In genomic region chr4:153261922-153262321, GRCh38 we compare ENCODE assay signal across 23 cellular contexts. TPM values are rescaled to one million over a fixed set of nuclear protein-coding genes. Genes with fewer than 3 reads are reported as not detected.
DNase-seq lines count a peak whose midpoint lies in the region; ATAC-seq, FAIRE-seq and TF ChIP-seq lines count a peak whose summit lies in the region.
"Had no signal": no experiment of that assay in that cellular context is flagged by ENCODE, and none has a peak within 500 bp of the region (broad histone marks: within the 10 kb centered on the region; RNA-seq: fewer than 3 reads in every experiment).

No MANE protein-coding gene starts in this region.

- H3K79me1 ChIP-seq in H1 (ENCODE audit: low read depth, low read length), result peaks cover 6% of the 10 kb centered on the region

- H3K4me1 Mint-ChIP-seq in neural progenitor cell, result peaks cover 45% of the 10 kb centered on the region
- H3K4me1 Mint-ChIP-seq in T-helper 17 cell, result no peaks in the 10 kb centered on the region
- H3K4me1 Mint-ChIP-seq in endodermal cell, result peaks cover 4% of the 10 kb centered on the region

- no peak overlapping the region for H3K4ac ChIP-seq in H1 (replicated peaks; ENCODE audit: insufficient read length, low read depth, low read length)

- DNase-seq in Ammon's horn (ENCODE audit: low spot score) (peak; percentile 39), SK-N-MC (ENCODE audit: low read depth, low spot score) (no peak), H1 (ENCODE audit: low read depth in 1 of 2, low spot score in 2 of 2) (no peak), neural progenitor cell (ENCODE audit: low spot score) (no peak), NCI-H226 (no peak), T-helper 17 cell (no peak), endodermal cell (no peak)
- no peak for DNase-seq in stimulated activated naive CD4-positive, alpha-beta T cell (lab: John Stamatoyannopoulos, UW)
- DNase-seq: CD8-positive, alpha-beta T cell; Kasumi-1; MG63; NCI-H1048; NCI-H1436 treated with DMSO at 0.1 percent for 48 hours; NCI-H2029 treated with DMSO at 0.1 percent for 48 hours; NCI-H2171; NCI-H510A; NCI-H774; OCI-M1; Right ventricle myocardium superior had no signal

- TF ChIP-seq EP300 in H1 (IDR thresholded peaks at IDR 0.05; ENCODE audit: borderline replicate concordance in 1 of 2, low read depth in 2 of 2, low read length in 2 of 2), result no peak

- no peak overlapping the region for H2BK12ac ChIP-seq in H1 (ENCODE audit: low read depth, low read length)

- H2BK120ac ChIP-seq in H1 (replicated peaks; ENCODE audit: low read depth, low read length), result no peak overlapping the region

- no peak overlapping the region for H3K4me3 ChIP-seq in SK-N-MC
- H3K4me3 ChIP-seq in H1 (ENCODE audit: extremely low read depth in 1 of 4, insufficient read depth in 2 of 4, low read depth in 3 of 4, low read length in 4 of 4), result no peak overlapping the region
- no peak overlapping the region for H3K4me3 ChIP-seq in neural progenitor cell
- H3K4me3 ChIP-seq in endodermal cell (ENCODE audit: low read length), result no peak overlapping the region
- H3K4me3 ChIP-seq: BLaER1 treated with 17β-estradiol and CSF1 and Interleukin-3, amounts not matched to agents 10 nM and 100 nM; MG63 had no signal

- H3K18ac ChIP-seq in H1 (ENCODE audit: extremely low read depth, low read length), result peak overlapping the region; percentile 32; the same call in 1 of the 2 replicates

- ATAC-seq in T-helper 17 cell, result no peak
- ATAC-seq: CD8-positive, alpha-beta T cell had no signal

- no peak for TF ChIP-seq CTCF in H1 (IDR thresholded peaks at IDR 0.05; ENCODE audit: control extremely low read depth in 1 of 3, insufficient read depth in 1 of 3, low read depth in 1 of 3, low read length in 3 of 3)
- no peak for TF ChIP-seq CTCF in neural progenitor cell (IDR thresholded peaks at IDR 0.05)
- no peak for TF ChIP-seq CTCF in endodermal cell (conservative IDR thresholded peaks at IDR 0.05)

- no peak overlapping the region for H3K23ac ChIP-seq in H1 (ENCODE audit: insufficient read length)

- H3K27me3 Mint-ChIP-seq in neural progenitor cell (ENCODE audit: insufficient read depth, low read depth) (peaks cover 2% of the 10 kb centered on the region), T-helper 17 cell (no peaks in the 10 kb centered on the region), endodermal cell (ENCODE audit: insufficient read depth) (no peaks in the 10 kb centered on the region)

- no peaks in the 10 kb centered on the region for H3K27me3 ChIP-seq in H1 (replicated peaks in 1 of 4; ENCODE audit: control insufficient read depth in 3 of 4, extremely low read depth in 1 of 4, insufficient read depth in 3 of 4, low read length in 3 of 4)
- H3K27me3 ChIP-seq in neural progenitor cell, result no peaks in the 10 kb centered on the region
- H3K27me3 ChIP-seq in endodermal cell (ENCODE audit: control insufficient read depth, insufficient read depth, low read length, poor library complexity, severe bottlenecking), result no peaks in the 10 kb centered on the region
- H3K27me3 ChIP-seq: BLaER1 treated with 17β-estradiol and CSF1 and Interleukin-3, amounts not matched to agents 10 nM and 100 nM; MG63 had no signal

- FAIRE-seq in H1 (lab: Jason Lieb, UNC), result no peak
- FAIRE-seq: A204.1, D721Med had no signal

- no peak for TF ChIP-seq RAD21 in H1 (IDR thresholded peaks at IDR 0.05 in 1 of 2, conservative IDR thresholded peaks at IDR 0.05 in 1 of 2; ENCODE audit: low read depth in 2 of 2, low read length in 2 of 2)

- H3K27ac Mint-ChIP-seq in neural progenitor cell (no peak overlapping the region), T-helper 17 cell (no peak overlapping the region), endodermal cell (no peak overlapping the region)
- H3K27ac Mint-ChIP-seq: CD8-positive, alpha-beta T cell; IgD-negative memory B cell had no signal

- H2BK15ac ChIP-seq in H1 (ENCODE audit: low read length), result no peak overlapping the region

- H3K4me3 Mint-ChIP-seq in neural progenitor cell, result peak overlapping the region; percentile 23
- no peak overlapping the region for H3K4me3 Mint-ChIP-seq in T-helper 17 cell
- no peak overlapping the region for H3K4me3 Mint-ChIP-seq in endodermal cell
- H3K4me3 Mint-ChIP-seq: CD8-positive, alpha-beta T cell; IgD-negative memory B cell had no signal

- CTCF ChIA-PET in H1 (lab: Charles Lee; ENCODE audit: partially characterized antibody), result interaction anchor here (0.8 to 1.6 kb wide), 6 partner anchors 10 to 373 kb away, joined by 3 to 4 read pairs (median 3); no protein-coding TSS in a partner anchor

- 90% methylated on average over 2 of the region's 2 CpGs; no CpG with 5 or more reads in 1 of the 2 experiments for WGBS in H1 (ENCODE audit: extremely low coverage in 1 of 2, insufficient coverage in 1 of 2, insufficient read length in 1 of 2, insufficient replicate concordance in 2 of 2, low coverage in 1 of 2, low lambda C conversion rate in 2 of 2, missing lambda C conversion rate in 1 of 2), 2 experiments
- WGBS in endodermal cell (ENCODE audit: insufficient coverage in 1 of 2, insufficient read length in 1 of 2), 2 experiments, result 91 to 100% methylated on average over 1 to 2 of the region's 2 CpGs

- H3K4me2 ChIP-seq in H1 (ENCODE audit: insufficient read depth in 1 of 2, low read depth in 2 of 2, low read length in 2 of 2) (no peak overlapping the region), neural progenitor cell (no peak overlapping the region)
- H3K4me2 ChIP-seq: BLaER1 treated with 17β-estradiol and CSF1 and Interleukin-3, amounts not matched to agents 10 nM and 100 nM had no signal

- H2AK5ac ChIP-seq in H1 (ENCODE audit: low read depth, low read length), result no peak overlapping the region

- H3K56ac ChIP-seq in H1 (replicated peaks; ENCODE audit: insufficient read length, low read depth, low read length), result no peak overlapping the region

- peaks cover 29% of the 10 kb centered on the region for H3K36me3 Mint-ChIP-seq in neural progenitor cell
- H3K36me3 Mint-ChIP-seq in T-helper 17 cell (ENCODE audit: low read depth), result no peaks in the 10 kb centered on the region
- H3K36me3 Mint-ChIP-seq in endodermal cell (ENCODE audit: low read depth), result peaks cover 31% of the 10 kb centered on the region
- H3K36me3 Mint-ChIP-seq: CD8-positive, alpha-beta T cell had no signal

- H3K23me2 ChIP-seq in H1 (ENCODE audit: low read depth, low read length), result peaks cover 6% of the 10 kb centered on the region

- no peak overlapping the region for H2AFZ ChIP-seq in H1 (ENCODE audit: low read length)
- H2AFZ ChIP-seq in neural progenitor cell (replicated peaks), result no peak overlapping the region

- TF ChIP-seq POLR2A in H1 (IDR thresholded peaks at IDR 0.05; ENCODE audit: control extremely low read depth in 1 of 2, low read depth in 2 of 2, low read length in 2 of 2), result no peak

- H3K36me3 ChIP-seq in SK-N-MC (ENCODE audit: insufficient read depth, low read length) (peaks cover 17% of the 10 kb centered on the region), H1 (ENCODE audit: control insufficient read depth in 2 of 4, insufficient read depth in 4 of 4, low read length in 3 of 4) (peaks cover 0 to 6% (median 0%) of the 10 kb centered on the region in 4 experiments; a peak in 2 of 8 replicates), neural progenitor cell (no peaks in the 10 kb centered on the region), endodermal cell (ENCODE audit: control insufficient read depth, insufficient read depth, low read length) (peaks cover 28% of the 10 kb centered on the region)
- H3K36me3 ChIP-seq: BLaER1 treated with 17β-estradiol and CSF1 and Interleukin-3, amounts not matched to agents 10 nM and 100 nM; MG63 had no signal

- H3K9me3 Mint-ChIP-seq in neural progenitor cell, result peaks cover 20% of the 10 kb centered on the region
- peaks cover 10% of the 10 kb centered on the region for H3K9me3 Mint-ChIP-seq in endodermal cell

- no peak overlapping the region for H2BK20ac ChIP-seq in H1 (ENCODE audit: low read length)

- H4K5ac ChIP-seq in H1 (ENCODE audit: insufficient read length, low read depth, low read length), result no peak overlapping the region

- no peak overlapping the region for H2BK5ac ChIP-seq in H1 (ENCODE audit: low read depth, low read length)

- 0 out of 2 replicates have a peak overlapping the region, but pooled peaks have one; percentile 5 for H3K27ac ChIP-seq in SK-N-MC
- H3K27ac ChIP-seq in H1 (ENCODE audit: low read depth, low read length), result no peak overlapping the region
- H3K27ac ChIP-seq in neural progenitor cell, result no peak overlapping the region
- H3K27ac ChIP-seq in endodermal cell (ENCODE audit: low read depth, low read length), result no peak overlapping the region
- H3K27ac ChIP-seq: BLaER1 treated with 17β-estradiol and CSF1 and Interleukin-3, amounts not matched to agents 10 nM and 100 nM had no signal

- H3K9ac ChIP-seq in SK-N-MC (ENCODE audit: insufficient read length) (no peak overlapping the region), H1 (replicated peaks in 1 of 4; ENCODE audit: extremely low read depth in 1 of 4, low read depth in 3 of 4, low read length in 3 of 4) (no peak overlapping the region), neural progenitor cell (no peak overlapping the region), endodermal cell (ENCODE audit: extremely low read depth, low read length, poor library complexity, severe bottlenecking) (no peak overlapping the region)
- H3K9ac ChIP-seq: BLaER1 treated with 17β-estradiol and CSF1 and Interleukin-3, amounts not matched to agents 10 nM and 100 nM had no signal

- H3F3A ChIP-seq in neural progenitor cell (ENCODE audit: low read depth), result peaks cover 33% of the 10 kb centered on the region

- peaks cover 5 to 68% of the 10 kb centered on the region in 2 experiments; a peak in 2 of 4 replicates for H3K79me2 ChIP-seq in H1 (ENCODE audit: control insufficient read depth in 1 of 2, insufficient read depth in 2 of 2, low read length in 2 of 2)
- peaks cover 99% of the 10 kb centered on the region for H3K79me2 ChIP-seq in neural progenitor cell (ENCODE audit: low read depth)

- H4K20me1 ChIP-seq in H1 (replicated peaks in 1 of 2; ENCODE audit: control insufficient read depth in 1 of 2, insufficient read depth in 2 of 2, low read length in 2 of 2) (no peaks in the 10 kb centered on the region), neural progenitor cell (ENCODE audit: low read depth) (peaks cover 11% of the 10 kb centered on the region)
- H4K20me1 ChIP-seq: BLaER1 treated with 17β-estradiol and CSF1 and Interleukin-3, amounts not matched to agents 10 nM and 100 nM had no signal

- H3K14ac ChIP-seq in H1 (ENCODE audit: insufficient read length), result no peak overlapping the region

- H4K91ac ChIP-seq in H1 (replicated peaks; ENCODE audit: insufficient read length, low read length), result no peak overlapping the region

- peaks cover 2 to 24% (median 14%) of the 10 kb centered on the region in 4 experiments; a peak in 6 of 7 replicates for H3K4me1 ChIP-seq in H1 (replicated peaks in 1 of 4; ENCODE audit: control insufficient read depth in 3 of 4, insufficient read depth in 4 of 4, low read length in 3 of 4)
- H3K4me1 ChIP-seq in neural progenitor cell, result peaks cover 21% of the 10 kb centered on the region
- peaks cover 6% of the 10 kb centered on the region for H3K4me1 ChIP-seq in endodermal cell (ENCODE audit: control insufficient read depth, insufficient read depth, low read length)

- H3K9me3 ChIP-seq in SK-N-MC (ENCODE audit: low read depth, low read length) (0 out of 2 replicates have a peak, but pooled peaks cover 5% of the 10 kb centered on the region), H1 (ENCODE audit: insufficient read depth in 2 of 2, low read depth in 1 of 2, low read length in 1 of 2) (no peaks in the 10 kb centered on the region; a peak in 1 of 4 replicates), neural progenitor cell (ENCODE audit: low read depth) (no peaks in the 10 kb centered on the region), T-helper 17 cell (ENCODE audit: control insufficient read depth, low read length, poor library complexity, severe bottlenecking) (peaks cover 3% of the 10 kb centered on the region), endodermal cell (ENCODE audit: control insufficient read depth, low read length) (peaks cover 24% of the 10 kb centered on the region)

- POLR2A ChIA-PET in H1 (lab: Charles Lee; ENCODE audit: partially characterized antibody), result interaction anchor here (0.6 to 1.6 kb wide), 4 partner anchors 12 to 53 kb away, joined by 3 to 5 read pairs (median 4); no protein-coding TSS in a partner anchor

- no peak overlapping the region for H4K8ac ChIP-seq in H1 (ENCODE audit: extremely low read depth, insufficient read depth, low read length)

RNA-seq across cellular contexts. Expression of gene TRIM2, which starts 57.7 kb away (rescaled TPM):
- 58.1 and 59.8 TPM in 2 replicates for total RNA-seq in H1 (2021; fragmentation: NEBNext Ultra II Directional; extraction: Animal tissue kit (Norgen Biotek cat#: 25700))
- polyA plus RNA-seq in H1 (2011; rRNA removed), result 30.8 and 34.0 TPM in 2 replicates
- 30.1 TPM for polyA plus RNA-seq in H1 (2011; cell fraction: cytosol; rRNA removed)
- 51.4 TPM for polyA plus RNA-seq in H1 (2011; cell fraction: nucleus; rRNA removed)
- 25.9 to 40.1 TPM (median 35.7 TPM) in 4 replicates for polyA plus RNA-seq in H1 (2012, experiment 1 of 2)
- 7.1 TPM for polyA plus RNA-seq in H1 (2012, experiment 2 of 2)
- polyA plus RNA-seq in H1 (2013, experiment 1 of 2), result 20.5 TPM
- 17.9 TPM for polyA plus RNA-seq in H1 (2013, experiment 2 of 2)
- polyA minus RNA-seq in H1 (2011; rRNA and poly(A)+ RNA removed), result 196 and 248 TPM in 2 replicates
- 78.7 TPM for polyA minus RNA-seq in H1 (2011; cell fraction: cytosol; rRNA and poly(A)+ RNA removed)
- polyA minus RNA-seq in H1 (2011; cell fraction: nucleus; rRNA and poly(A)+ RNA removed), result 117 TPM
- total RNA-seq in neural progenitor cell (ENCODE audit: low replicate concordance) (87.6 and 90.2 TPM in 2 replicates), T-helper 17 cell (1 to 10 TPM; 4.3 to 9.5 TPM), endodermal cell (10 to 100 TPM; 31.8 to 56.1 TPM)
- polyA plus RNA-seq in endodermal cell (2013, experiment 1 of 2), result 83.8 TPM
- polyA plus RNA-seq in endodermal cell (2013, experiment 2 of 2), result 72.7 TPM
